In genomic region chr1:42332877-42333276, GRCh38 we compare ENCODE assay signal across 15 cellular contexts. TPM values are rescaled to one million over a fixed set of nuclear protein-coding genes. Genes with fewer than 3 reads are reported as not detected.
DNase-seq lines count a peak whose midpoint lies in the region; ATAC-seq, FAIRE-seq and TF ChIP-seq lines count a peak whose summit lies in the region.
"Had no signal": no experiment of that assay in that cellular context is flagged by ENCODE, and none has a peak within 500 bp of the region (broad histone marks: within the 10 kb centered on the region; RNA-seq: fewer than 3 reads in every experiment).

No MANE protein-coding gene starts in this region.

- FAIRE-seq in HepG2 (lab: Jason Lieb, UNC), result no peak
- FAIRE-seq in keratinocyte (lab: Jason Lieb, UNC), result peak; percentile 51
- FAIRE-seq: GM19239, TTC549 had no signal

- H3K9ac ChIP-seq in HepG2 (ENCODE audit: insufficient read depth, low read depth, low read length) (peak overlapping the region; percentile 92; the same call in 1 of the 2 replicates), keratinocyte (ENCODE audit: control insufficient read depth, extremely low read depth, insufficient read depth, low read length) (peak overlapping the region; percentile 93)

- no peak for TF ChIP-seq POLR2A in HepG2 (IDR thresholded peaks at IDR 0.05; ENCODE audit: insufficient read depth in 1 of 2, low read depth in 2 of 2, low read length in 2 of 2)
- TF ChIP-seq POLR2A in right lobe of liver (IDR thresholded peaks at IDR 0.05), result no peak
- TF ChIP-seq POLR2A in gastroesophageal sphincter (IDR thresholded peaks at IDR 0.05), result no peak

- POLR2A ChIA-PET in HepG2 (lab: Yijun Ruan, JAX), result no interaction called here

- no peaks in the 10 kb centered on the region; a peak in 1 of 5 replicates for H3K27me3 ChIP-seq in HepG2 (ENCODE audit: control insufficient read depth in 1 of 2, insufficient read depth in 2 of 2, low read length in 2 of 2)
- no peaks in the 10 kb centered on the region for H3K27me3 ChIP-seq in right lobe of liver
- no peaks in the 10 kb centered on the region for H3K27me3 ChIP-seq in keratinocyte (ENCODE audit: control insufficient read depth, extremely low read depth, insufficient read depth, low read length)
- no peaks in the 10 kb centered on the region for H3K27me3 ChIP-seq in gastroesophageal sphincter
- H3K27me3 ChIP-seq: heart left ventricle had no signal

- no peaks in the 10 kb centered on the region for H3K9me3 Mint-ChIP-seq in type B pancreatic cell
- no peaks in the 10 kb centered on the region for H3K9me3 Mint-ChIP-seq in CD14-positive monocyte

- H3K27ac ChIP-seq in HepG2 (ENCODE audit: extremely low read length, insufficient read depth, low read length), result no peak overlapping the region
- no peak overlapping the region for H3K27ac ChIP-seq in right lobe of liver
- no peak overlapping the region for H3K27ac ChIP-seq in keratinocyte (ENCODE audit: control insufficient read depth, insufficient read depth, low read length)
- H3K27ac ChIP-seq in substantia nigra (ENCODE audit: low read depth, low read length, poor library complexity, severe bottlenecking), result no peak overlapping the region
- peak overlapping the region in 1 of 4 donors; percentile 95 for H3K27ac ChIP-seq in gastroesophageal sphincter

- H3K4me1 Mint-ChIP-seq in T-helper 17 cell, result peaks cover 54% of the 10 kb centered on the region
- H3K4me1 Mint-ChIP-seq in type B pancreatic cell (ENCODE audit: unreplicated experiment), result peaks cover 38% of the 10 kb centered on the region
- peaks cover 41% of the 10 kb centered on the region for H3K4me1 Mint-ChIP-seq in CD14-positive monocyte

- H3K79me2 ChIP-seq in HepG2 (ENCODE audit: insufficient read depth, low read length), result peaks cover 68% of the 10 kb centered on the region
- peaks cover 71% of the 10 kb centered on the region for H3K79me2 ChIP-seq in keratinocyte (ENCODE audit: control insufficient read depth, insufficient read depth, low read length)

- no peaks in the 10 kb centered on the region for H3K9me3 ChIP-seq in HepG2 (ENCODE audit: low read length)
- no peaks in the 10 kb centered on the region for H3K9me3 ChIP-seq in right lobe of liver
- no peaks in the 10 kb centered on the region for H3K9me3 ChIP-seq in T-helper 17 cell (ENCODE audit: control insufficient read depth, low read length, poor library complexity, severe bottlenecking)
- no peaks in the 10 kb centered on the region for H3K9me3 ChIP-seq in keratinocyte (ENCODE audit: control insufficient read depth, low read depth, low read length)
- H3K9me3 ChIP-seq in gastroesophageal sphincter, result no peaks in the 10 kb centered on the region
- H3K9me3 ChIP-seq: heart left ventricle had no signal

- no peak for TF ChIP-seq RAD21 in HepG2 (CRISPR knock-in tag; IDR thresholded peaks at IDR 0.05)

- DNase-seq in HepG2 (ENCODE audit: low spot score) (no peak), right lobe of liver (no peak), T-helper 17 cell (no peak), keratinocyte (ENCODE audit: low read depth, low spot score) (no peak), type B pancreatic cell (ENCODE audit: extremely low spot score, unreplicated experiment) (no peak), substantia nigra (lab: John Stamatoyannopoulos, UW) (no peak), CD14-positive monocyte (ENCODE audit: low spot score) (no peak)
- DNase-seq: activated gamma-delta T cell; cortex of kidney; heart left ventricle; stimulated activated CD4-positive, alpha-beta T cell treated with anti-CD3 and anti-CD28 coated beads, Interleukin-12 subunit alpha, Interleukin-12 subunit beta, amount 100 ng/mL, for 4 hours had no signal

- no TSS peak for BruUV-seq in HepG2 (replicated peaks; lab: Mats Ljungman, UMichigan)

- H2AFZ ChIP-seq in HepG2 (ENCODE audit: low read length) (no peak overlapping the region), keratinocyte (ENCODE audit: control insufficient read depth, low read length) (no peak overlapping the region)

- H3K36me3 Mint-ChIP-seq in T-helper 17 cell (ENCODE audit: low read depth) (peaks cover 3% of the 10 kb centered on the region), type B pancreatic cell (no peaks in the 10 kb centered on the region), CD14-positive monocyte (peaks cover 0 to 2% of the 10 kb centered on the region in 2 donors)

- in situ Hi-C loops in HepG2 (cut with HindIII; ENCODE audit: extremely low pct_ligation_motif_present, low pct_unique_long_range_greater_than_20kb), result loop anchor here (25.0 kb wide), 1 partner anchor 404 kb away; the partner anchor contains the start of gene CLDN19

- no peak for ATAC-seq in HepG2
- no peak for ATAC-seq in right lobe of liver
- ATAC-seq in T-helper 17 cell, result no peak
- ATAC-seq in gastroesophageal sphincter, result no peak
- ATAC-seq: heart left ventricle, Panc1 had no signal

- H3K27ac Mint-ChIP-seq in T-helper 17 cell, result no peak overlapping the region
- H3K27ac Mint-ChIP-seq in type B pancreatic cell, result no peak overlapping the region
- no peak overlapping the region for H3K27ac Mint-ChIP-seq in CD14-positive monocyte

- H3K4me3 ChIP-seq in HepG2 (replicated peaks in 1 of 3; ENCODE audit: insufficient read depth in 1 of 3, low read depth in 2 of 3, low read length in 3 of 3), result peak overlapping the region; percentile 86 to 97 (median 95); a peak in 5 of 6 replicates
- no peak overlapping the region for H3K4me3 ChIP-seq in right lobe of liver
- peak overlapping the region in 1 of 3 experiments; percentile 9 for H3K4me3 ChIP-seq in keratinocyte (ENCODE audit: control insufficient read depth in 2 of 3, extremely low read depth in 1 of 3, insufficient read depth in 2 of 3, low read depth in 1 of 3, low read length in 3 of 3)
- H3K4me3 ChIP-seq in gastroesophageal sphincter, result no peak overlapping the region

- H3K4me2 ChIP-seq in HepG2 (ENCODE audit: low read depth, low read length) (peak overlapping the region; percentile 75), keratinocyte (ENCODE audit: control insufficient read depth, extremely low read depth, insufficient read depth, low read depth, low read length) (peak overlapping the region; percentile 85)

- no peaks in the 10 kb centered on the region for H3K27me3 Mint-ChIP-seq in T-helper 17 cell
- no peaks in the 10 kb centered on the region for H3K27me3 Mint-ChIP-seq in type B pancreatic cell
- H3K27me3 Mint-ChIP-seq in CD14-positive monocyte (ENCODE audit: low read depth in 3 of 3), result peaks cover 0 to 2% (median 0%) of the 10 kb centered on the region in 3 donors

- H4K20me1 ChIP-seq in HepG2 (ENCODE audit: insufficient read depth, low read length) (peaks cover 44% of the 10 kb centered on the region), keratinocyte (ENCODE audit: control insufficient read depth, extremely low read depth, insufficient read depth, low read length) (peaks cover 6% of the 10 kb centered on the region)

- no peak for TF ChIP-seq EP300 in HepG2 (IDR thresholded peaks at IDR 0.05; ENCODE audit: low read depth in 2 of 2, low read length in 2 of 2)
- no peak for TF ChIP-seq EP300 in HepG2 (CRISPR knock-in tag; IDR thresholded peaks at IDR 0.05; ENCODE audit: borderline replicate concordance)
- TF ChIP-seq EP300 in gastroesophageal sphincter (IDR thresholded peaks at IDR 0.05), result no peak

- CTCF ChIA-PET in HepG2 (lab: Yijun Ruan, JAX; ENCODE audit: low intra/inter-chr PET ratio, low total read pairs), result no interaction called here

- H3K9me1 ChIP-seq in keratinocyte (ENCODE audit: control insufficient read depth, extremely low read depth, insufficient read depth, low read length), result no peaks in the 10 kb centered on the region

- no peak for TF ChIP-seq CTCF in HepG2 (CRISPR knock-in tag; IDR thresholded peaks at IDR 0.05)
- TF ChIP-seq CTCF in right lobe of liver (IDR thresholded peaks at IDR 0.05), result no peak
- no peak for TF ChIP-seq CTCF in keratinocyte (optimal IDR thresholded peaks at IDR 0.05 in 1 of 3, IDR thresholded peaks at IDR 0.05 in 1 of 3, conservative IDR thresholded peaks at IDR 0.05 in 1 of 3; ENCODE audit: extremely low read depth in 1 of 3, insufficient read depth in 2 of 3, low read length in 3 of 3)
- TF ChIP-seq CTCF in type B pancreatic cell (conservative IDR thresholded peaks at IDR 0.05), result no peak
- TF ChIP-seq CTCF in CD14-positive monocyte (IDR thresholded peaks at IDR 0.05), result no peak
- no peak for TF ChIP-seq CTCF in gastroesophageal sphincter (IDR thresholded peaks at IDR 0.05)

- H3K36me3 ChIP-seq in HepG2 (replicated peaks in 1 of 2; ENCODE audit: control insufficient read depth in 1 of 2, insufficient read depth in 2 of 2, low read length in 2 of 2), result no peaks in the 10 kb centered on the region
- no peaks in the 10 kb centered on the region for H3K36me3 ChIP-seq in right lobe of liver
- H3K36me3 ChIP-seq in keratinocyte (ENCODE audit: control insufficient read depth in 2 of 2, extremely low read depth in 1 of 2, insufficient read depth in 2 of 2, low read length in 2 of 2), result no peaks in the 10 kb centered on the region
- no peaks in the 10 kb centered on the region for H3K36me3 ChIP-seq in gastroesophageal sphincter
- H3K36me3 ChIP-seq: heart left ventricle had no signal

- WGBS in HepG2 (ENCODE audit: low lambda C conversion rate), result 75% methylated on average over 6 of the region's 6 CpGs
- 57% methylated on average over 6 of the region's 6 CpGs for WGBS in right lobe of liver (ENCODE audit: insufficient coverage, low coverage, low lambda C conversion rate, missing lambda C conversion rate)
- WGBS in gastroesophageal sphincter (ENCODE audit: low coverage in 1 of 2), 2 donors, result 41 to 59% methylated on average over 4 to 6 of the region's 6 CpGs

- H3K4me1 ChIP-seq in HepG2 (ENCODE audit: insufficient read depth, low read length) (peaks cover 54% of the 10 kb centered on the region), right lobe of liver (peaks cover 0 to 16% (median 5%) of the 10 kb centered on the region in 4 donors), keratinocyte (ENCODE audit: control insufficient read depth, extremely low read depth, insufficient read depth, low read length) (peaks cover 20% of the 10 kb centered on the region), gastroesophageal sphincter (peaks cover 3 to 67% (median 26%) of the 10 kb centered on the region in 3 donors)

- dilution Hi-C loops in keratinocyte (cut with MboI; ENCODE audit: extremely low pct_ligation_motif_present, low sequenced_read_pairs), result no loop called here

- H3K4me3 Mint-ChIP-seq in T-helper 17 cell, result peak overlapping the region; percentile 96
- H3K4me3 Mint-ChIP-seq in type B pancreatic cell, result peak overlapping the region; percentile 94
- no peak overlapping the region for H3K4me3 Mint-ChIP-seq in CD14-positive monocyte

- intact Hi-C loops in HepG2 (cut with micrococcal nuclease; ENCODE audit: unreplicated experiment) (loop anchor here (10.0 kb wide), 1 partner anchor 412 kb away; the partner anchor contains the start of gene CLDN19), right lobe of liver (cut with DNase I) (loop anchor here in 1 of 2 donors (10.0 kb wide), 1 partner anchor 158 kb away; no protein-coding TSS in a partner anchor), CD14-positive monocyte (cut with micrococcal nuclease) (loop anchor here (10.0 kb wide), 4 partner anchors 132 to 432 kb away; partner anchors contain the start of genes C1orf50 (in 2 of the 2), P3H1 (in 2 of the 2), CCDC30 (in 1 of the 2) and PPIH (in 1 of the 2))

RNA-seq across cellular contexts. Expression of gene FOXJ3, which starts 2.2 kb away (rescaled TPM):
- total RNA-seq in HepG2 (2016; rRNA removed; fragmentation: Illumina TruSeq; extraction: Trizol) (15.4 and 16.6 TPM in 2 replicates), right lobe of liver (10 to 100 TPM; 12.1 to 18.4 (median 14.5) TPM), T-helper 17 cell (10 to 100 TPM; 89.1 to 93.5 TPM), type B pancreatic cell (ENCODE audit: low replicate concordance) (49.4 and 49.8 TPM in 2 replicates), gastroesophageal sphincter (10 to 100 TPM; 36.3 to 57.1 (median 41.4) TPM)
- total RNA-seq in HepG2 (2016; cell fraction: cytosol; rRNA removed; fragmentation: Illumina TruSeq; extraction: Trizol; ENCODE audit: low read depth), result 55.7 and 60.3 TPM in 2 replicates
- total RNA-seq in HepG2 (2016; cell fraction: insoluble cytoplasmic fraction; rRNA removed; fragmentation: Illumina TruSeq; extraction: Trizol), result 15.5 and 17.0 TPM in 2 replicates
- total RNA-seq in HepG2 (2016; cell fraction: membrane; rRNA removed; fragmentation: Illumina TruSeq; extraction: Trizol), result 13.6 and 15.8 TPM in 2 replicates
- 25.2 and 32.7 TPM in 2 replicates for total RNA-seq in HepG2 (2016; cell fraction: nucleus; rRNA removed; fragmentation: Illumina TruSeq; extraction: Trizol)
- polyA plus RNA-seq in HepG2 (2011; rRNA removed) (33.3 and 48.5 TPM in 2 replicates), keratinocyte (26.7 to 40.2 TPM (median 30.2 TPM) in 3 replicates), CD14-positive monocyte (10 to 100 TPM; 10.2 to 18.5 TPM)
- polyA plus RNA-seq in HepG2 (2011; cell fraction: cytosol; rRNA removed), result 15.1 and 19.3 TPM in 2 replicates
- 30.9 and 34.9 TPM in 2 replicates for polyA plus RNA-seq in HepG2 (2011; cell fraction: nucleus; rRNA removed)
- 13.6 and 18.4 TPM in 2 replicates for polyA plus RNA-seq in HepG2 (2012)
- polyA plus RNA-seq in HepG2 (2016; cell fraction: cytosol; fragmentation: Illumina TruSeq; extraction: Trizol; ENCODE audit: low read depth), result 0.29 and 0.60 TPM in 2 replicates
- 16.6 and 18.3 TPM in 2 replicates for polyA plus RNA-seq in HepG2 (2016; cell fraction: insoluble cytoplasmic fraction; fragmentation: Illumina TruSeq; extraction: Trizol; ENCODE audit: low read depth)
- 2.1 and 2.3 TPM in 2 replicates for polyA plus RNA-seq in HepG2 (2016; cell fraction: membrane; fragmentation: Illumina TruSeq; extraction: Trizol; ENCODE audit: low read depth)
- polyA plus RNA-seq in HepG2 (2016; cell fraction: nucleus; fragmentation: Illumina TruSeq; extraction: Trizol; ENCODE audit: insufficient read depth, low read depth), result 26.8 and 30.6 TPM in 2 replicates
- polyA minus RNA-seq in HepG2 (2011; rRNA and poly(A)+ RNA removed; ENCODE audit: low replicate concordance), result 39.0 and 60.9 TPM in 2 replicates
- 18.7 and 23.7 TPM in 2 replicates for polyA minus RNA-seq in HepG2 (2011; cell fraction: cytosol; rRNA and poly(A)+ RNA removed)
- 84.3 and 91.0 TPM in 2 replicates for polyA minus RNA-seq in HepG2 (2011; cell fraction: nucleus; rRNA and poly(A)+ RNA removed)
- polyA plus RNA-seq in keratinocyte (2011; ENCODE audit: low read depth), result 17.4 TPM
- 14.9 and 25.9 TPM in 2 replicates for polyA plus RNA-seq in keratinocyte (2011; cell fraction: cytosol; rRNA removed)
- polyA plus RNA-seq in keratinocyte (2011; cell fraction: nucleus; rRNA removed), result 56.6 and 57.9 TPM in 2 replicates
- polyA plus RNA-seq in keratinocyte (2012; ENCODE audit: low replicate concordance), result 17.6 and 20.7 TPM in 2 replicates
- 29.2 to 60.9 TPM (median 55.4 TPM) in 3 replicates for polyA minus RNA-seq in keratinocyte
- 20.7 TPM for polyA minus RNA-seq in keratinocyte (2011; cell fraction: cytosol; rRNA and poly(A)+ RNA removed)
- 19.0 and 66.6 TPM in 2 replicates for polyA minus RNA-seq in keratinocyte (2011; cell fraction: nucleus; rRNA and poly(A)+ RNA removed)

RNA-seq across cellular contexts. Expression of gene RIMKLA, which starts 47.7 kb away (rescaled TPM):
- total RNA-seq in HepG2 (2016; rRNA removed; fragmentation: Illumina TruSeq; extraction: Trizol) (2.5 and 4.1 TPM in 2 replicates), right lobe of liver (under 1 TPM; 0.02 to 0.95 (median 0.15) TPM), T-helper 17 cell (under 1 TPM; 0.07 to 0.23 TPM), type B pancreatic cell (ENCODE audit: low replicate concordance) (2.3 and 3.8 TPM in 2 replicates), gastroesophageal sphincter (1 to 10 TPM; 2.9 to 7.0 (median 4.0) TPM)
- 1.2 and 1.5 TPM in 2 replicates for total RNA-seq in HepG2 (2016; cell fraction: cytosol; rRNA removed; fragmentation: Illumina TruSeq; extraction: Trizol; ENCODE audit: low read depth)
- 2.2 and 3.3 TPM in 2 replicates for total RNA-seq in HepG2 (2016; cell fraction: insoluble cytoplasmic fraction; rRNA removed; fragmentation: Illumina TruSeq; extraction: Trizol)
- 3.9 and 4.5 TPM in 2 replicates for total RNA-seq in HepG2 (2016; cell fraction: membrane; rRNA removed; fragmentation: Illumina TruSeq; extraction: Trizol)
- total RNA-seq in HepG2 (2016; cell fraction: nucleus; rRNA removed; fragmentation: Illumina TruSeq; extraction: Trizol), result 1.4 and 1.6 TPM in 2 replicates
- polyA plus RNA-seq in HepG2 (2011; rRNA removed) (2.8 and 3.8 TPM in 2 replicates), keratinocyte (not detected in 3 replicates), CD14-positive monocyte (not detected)
- 2.7 and 2.9 TPM in 2 replicates for polyA plus RNA-seq in HepG2 (2011; cell fraction: cytosol; rRNA removed)
- 0.90 and 2.2 TPM in 2 replicates for polyA plus RNA-seq in HepG2 (2011; cell fraction: nucleus; rRNA removed)
- 2.4 and 5.1 TPM in 2 replicates for polyA plus RNA-seq in HepG2 (2012)
- 3.5 and 4.4 TPM in 2 replicates for polyA plus RNA-seq in HepG2 (2016; cell fraction: cytosol; fragmentation: Illumina TruSeq; extraction: Trizol; ENCODE audit: low read depth)
- polyA plus RNA-seq in HepG2 (2016; cell fraction: insoluble cytoplasmic fraction; fragmentation: Illumina TruSeq; extraction: Trizol; ENCODE audit: low read depth), result 1.6 and 2.1 TPM in 2 replicates
- polyA plus RNA-seq in HepG2 (2016; cell fraction: membrane; fragmentation: Illumina TruSeq; extraction: Trizol; ENCODE audit: low read depth), result 5.1 and 6.0 TPM in 2 replicates
- 0.63 and 2.0 TPM in 2 replicates for polyA plus RNA-seq in HepG2 (2016; cell fraction: nucleus; fragmentation: Illumina TruSeq; extraction: Trizol; ENCODE audit: insufficient read depth, low read depth)
- polyA minus RNA-seq in HepG2 (2011; rRNA and poly(A)+ RNA removed; ENCODE audit: low replicate concordance), result 0.72 and 5.6 TPM in 2 replicates
- 2.1 and 2.6 TPM in 2 replicates for polyA minus RNA-seq in HepG2 (2011; cell fraction: cytosol; rRNA and poly(A)+ RNA removed)
- 2.5 and 3.0 TPM in 2 replicates for polyA minus RNA-seq in HepG2 (2011; cell fraction: nucleus; rRNA and poly(A)+ RNA removed)
- not detected for polyA plus RNA-seq in keratinocyte (2011; ENCODE audit: low read depth)
- polyA plus RNA-seq in keratinocyte (2011; cell fraction: cytosol; rRNA removed), result 0.01 TPM in 1 of 2 replicates, not detected in the other
- not detected in 2 replicates for polyA plus RNA-seq in keratinocyte (2011; cell fraction: nucleus; rRNA removed)
- 0.07 TPM in 1 of 2 replicates, not detected in the other for polyA plus RNA-seq in keratinocyte (2012; ENCODE audit: low replicate concordance)
- polyA minus RNA-seq in keratinocyte, result not detected in 3 replicates
- polyA minus RNA-seq in keratinocyte (2011; cell fraction: cytosol; rRNA and poly(A)+ RNA removed), result not detected
- not detected in 2 replicates for polyA minus RNA-seq in keratinocyte (2011; cell fraction: nucleus; rRNA and poly(A)+ RNA removed)

Comparison
In these comparisons a context has a peak if more than half of its experiments do, and no peak if none do; other contexts are left out.
1. H3K4me3 ChIP-seq: peak in HepG2 (3 of 3); none in right lobe of liver (0 of 3) and gastroesophageal sphincter (0 of 2).
2. H3K4me3 Mint-ChIP-seq: peak in T-helper 17 cell (single experiment) and type B pancreatic cell (single experiment); none in CD14-positive monocyte (0 of 2).